Comparison of ENCODE assay signal across 1 cellular context in genomic region chr1:14952626-14953314, GRCh38.
TF ChIP-seq lines count a peak whose summit lies in the region.

No MANE protein-coding gene starts in this region.

TF ChIP-seq in HepG2, 621 proteins besides CTCF, POLR2A, EP300 and RAD21 (continued from another document and continues in another):
- TF ChIP-seq ZNF280D (CRISPR knock-in tag; IDR thresholded peaks at IDR 0.05) (no peak), CSRNP2 (CRISPR knock-in tag; conservative IDR thresholded peaks at IDR 0.05; ENCODE audit: low read depth) (no peak), ZNF816 (CRISPR knock-in tag; IDR thresholded peaks at IDR 0.05; ENCODE audit: borderline replicate concordance) (no peak; the same call in 1 of the 2 replicates), NRL (CRISPR knock-in tag; IDR thresholded peaks at IDR 0.05; ENCODE audit: borderline replicate concordance) (peak; percentile 64; the same call in 1 of the 2 replicates), FIP1L1 (IDR thresholded peaks at IDR 0.05; ENCODE audit: borderline replicate concordance, insufficient read depth, low read depth, low read length) (no peak), ISX (CRISPR knock-in tag; conservative IDR thresholded peaks at IDR 0.05) (no peak), HMG20A (CRISPR knock-in tag; IDR thresholded peaks at IDR 0.05; ENCODE audit: borderline replicate concordance) (peak; percentile 76; the same call in 1 of the 2 replicates), ZNF550 (CRISPR knock-in tag; IDR thresholded peaks at IDR 0.05; ENCODE audit: borderline replicate concordance) (0 out of 2 replicates have a peak, but pooled peaks have one; percentile 57), HES4 (CRISPR knock-in tag; IDR thresholded peaks at IDR 0.05; ENCODE audit: borderline replicate concordance) (no peak), SKIL (CRISPR knock-in tag; IDR thresholded peaks at IDR 0.05; ENCODE audit: borderline replicate concordance) (peak; percentile 94), PLRG1 (conservative IDR thresholded peaks at IDR 0.05) (no peak), ZNF543 (CRISPR knock-in tag; IDR thresholded peaks at IDR 0.05) (peak; percentile 74; the same call in 1 of the 2 replicates), TCF12 (IDR thresholded peaks at IDR 0.05) (no peak), TCF12 (CRISPR knock-in tag; IDR thresholded peaks at IDR 0.05) (peak; percentile 93), ARNTL (CRISPR knock-in tag; IDR thresholded peaks at IDR 0.05) (peak; percentile 63; the same call in 1 of the 2 replicates), SNAPC5 (CRISPR knock-in tag; IDR thresholded peaks at IDR 0.05; ENCODE audit: borderline replicate concordance) (no peak), ZNF124 (CRISPR knock-in tag; IDR thresholded peaks at IDR 0.05) (no peak; the same call in 1 of the 2 replicates), ZNF598 (CRISPR knock-in tag; IDR thresholded peaks at IDR 0.05; ENCODE audit: borderline replicate concordance) (no peak; the same call in 1 of the 2 replicates), ZBTB1 (CRISPR knock-in tag; IDR thresholded peaks at IDR 0.05; ENCODE audit: borderline replicate concordance) (no peak), SMARCE1 (IDR thresholded peaks at IDR 0.05; ENCODE audit: borderline replicate concordance) (no peak), CEBPG (CRISPR knock-in tag; IDR thresholded peaks at IDR 0.05) (peak; percentile 63; the same call in 1 of the 2 replicates), KAT2B (IDR thresholded peaks at IDR 0.05; ENCODE audit: borderline replicate concordance, low read depth, low read length) (no peak), SNAPC2 (CRISPR knock-in tag; IDR thresholded peaks at IDR 0.05) (peak; percentile 60), XRCC5 (optimal IDR thresholded peaks at IDR 0.05; ENCODE audit: low read length) (peak; percentile 20), ZNF703 (CRISPR knock-in tag; IDR thresholded peaks at IDR 0.05; ENCODE audit: borderline replicate concordance) (peak; percentile 90; the same call in 1 of the 2 replicates), TMF1 (CRISPR knock-in tag; IDR thresholded peaks at IDR 0.05; ENCODE audit: low read depth) (no peak), GABPB1 (CRISPR knock-in tag; IDR thresholded peaks at IDR 0.05) (peak; percentile 59), ZNF143 (CRISPR knock-in tag; IDR thresholded peaks at IDR 0.05) (peak; percentile 65; the same call in 1 of the 2 replicates), ZNF337 (CRISPR knock-in tag; IDR thresholded peaks at IDR 0.05; ENCODE audit: borderline replicate concordance, low read depth) (no peak), E2F1 (CRISPR knock-in tag; IDR thresholded peaks at IDR 0.05) (no peak; the same call in 1 of the 2 replicates), SIX1 (CRISPR knock-in tag; IDR thresholded peaks at IDR 0.05; ENCODE audit: borderline replicate concordance) (peak; percentile 81; the same call in 1 of the 2 replicates), SNRNP70 (IDR thresholded peaks at IDR 0.05; ENCODE audit: low read depth, low read length) (no peak), ELF4 (CRISPR knock-in tag; IDR thresholded peaks at IDR 0.05; ENCODE audit: borderline replicate concordance) (no peak), NR2F6 (IDR thresholded peaks at IDR 0.05) (peak; percentile 98), NR2F6 (CRISPR knock-in tag; IDR thresholded peaks at IDR 0.05) (peak; percentile 96), ZC3H13 (CRISPR knock-in tag; IDR thresholded peaks at IDR 0.05) (peak; percentile 56; the same call in 1 of the 2 replicates), ETS1 (CRISPR knock-in tag; IDR thresholded peaks at IDR 0.05) (no peak), JUND (CRISPR knock-in tag; IDR thresholded peaks at IDR 0.05) (no peak), MLX (CRISPR knock-in tag; IDR thresholded peaks at IDR 0.05) (peak; percentile 55), ZNF891 (CRISPR knock-in tag; IDR thresholded peaks at IDR 0.05) (0 out of 2 replicates have a peak, but pooled peaks have one; percentile 28), MIER2 (CRISPR knock-in tag; IDR thresholded peaks at IDR 0.05) (no peak), ESRRA (CRISPR knock-in tag; IDR thresholded peaks at IDR 0.05; ENCODE audit: low read depth) (peak; percentile 89), CREBL2 (CRISPR knock-in tag; IDR thresholded peaks at IDR 0.05; ENCODE audit: borderline replicate concordance) (no peak), JUNB (CRISPR knock-in tag; IDR thresholded peaks at IDR 0.05; ENCODE audit: borderline replicate concordance) (no peak; the same call in 1 of the 2 replicates), BRF2 (CRISPR knock-in tag; IDR thresholded peaks at IDR 0.05) (peak; percentile 73; the same call in 1 of the 2 replicates), ONECUT2 (CRISPR knock-in tag; IDR thresholded peaks at IDR 0.05) (peak; percentile 48; the same call in 1 of the 2 replicates), PPARG (CRISPR knock-in tag; conservative IDR thresholded peaks at IDR 0.05) (peak; percentile 95), CHD4 (IDR thresholded peaks at IDR 0.05; ENCODE audit: borderline replicate concordance, low read length) (peak; percentile 84; the same call in 1 of the 2 replicates), ZNF263 (CRISPR knock-in tag; IDR thresholded peaks at IDR 0.05) (peak; percentile 79), MEIS2 (CRISPR knock-in tag; IDR thresholded peaks at IDR 0.05) (peak; percentile 95), AGO2 (optimal IDR thresholded peaks at IDR 0.05; ENCODE audit: low read depth, low read length) (peak; percentile 73), ZNF350 (CRISPR knock-in tag; IDR thresholded peaks at IDR 0.05; ENCODE audit: borderline replicate concordance, low read depth) (peak; percentile 78), FOXM1 (CRISPR knock-in tag; IDR thresholded peaks at IDR 0.05) (no peak), CENPX (CRISPR knock-in tag; IDR thresholded peaks at IDR 0.05) (no peak), ZNF446 (CRISPR knock-in tag; IDR thresholded peaks at IDR 0.05) (no peak), ATF6 (CRISPR knock-in tag; conservative IDR thresholded peaks at IDR 0.05) (no peak), ARNT (IDR thresholded peaks at IDR 0.05) (no peak), REL (CRISPR knock-in tag; conservative IDR thresholded peaks at IDR 0.05) (peak; percentile 82; the same call in 1 of the 2 replicates), ZBTB25 (CRISPR knock-in tag; IDR thresholded peaks at IDR 0.05) (peak; percentile 74; the same call in 1 of the 2 replicates), KDM3A (CRISPR knock-in tag; IDR thresholded peaks at IDR 0.05; ENCODE audit: low read depth) (peak; percentile 71; the same call in 1 of the 2 replicates)
